Comparison of ENCODE assay signal across 8 cellular contexts in the genomic region with DNA sequence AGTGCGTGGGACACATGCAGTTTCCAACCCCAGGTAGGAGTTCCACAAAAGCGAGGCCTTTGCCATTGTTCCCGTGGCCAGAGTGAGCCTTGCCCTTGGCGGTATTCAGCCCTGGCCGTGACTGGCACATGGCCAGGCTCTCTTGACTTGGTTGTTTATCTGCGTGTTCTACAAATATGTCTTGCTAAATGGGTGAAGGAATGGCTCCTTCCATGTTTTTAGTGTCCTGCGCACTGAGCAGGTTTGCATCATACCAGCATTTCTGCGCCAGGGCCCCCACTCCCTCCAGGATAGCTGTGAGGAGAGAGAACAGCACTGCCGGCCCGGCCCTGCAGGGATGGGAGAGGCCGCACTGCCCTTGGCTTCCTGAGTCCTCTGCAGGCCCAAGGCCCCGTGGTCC. TPM values are rescaled to one million over a fixed set of nuclear protein-coding genes. Genes with fewer than 3 reads are reported as not detected.
DNase-seq lines count a peak whose midpoint lies in the region; ATAC-seq and TF ChIP-seq lines count a peak whose summit lies in the region.

No MANE protein-coding gene starts in this region.

- H3K4me1 Mint-ChIP-seq in HFFc6 (ENCODE audit: low read depth) (peaks cover 11% of the 10 kb centered on the region), immature natural killer cell (peaks cover 0 to 12% of the 10 kb centered on the region in 2 donors)
- peaks cover 28% of the 10 kb centered on the region for H3K4me1 Mint-ChIP-seq in stimulated activated naive CD8-positive, alpha-beta T cell treated with anti-CD3 and anti-CD28 coated beads, Interleukin-15, amount 100 ng/mL, for 72 hours

- H3K9me3 Mint-ChIP-seq in HFFc6: no peaks in the 10 kb centered on the region
- H3K9me3 Mint-ChIP-seq in immature natural killer cell: no peaks in the 10 kb centered on the region
- H3K9me3 Mint-ChIP-seq in stimulated activated naive CD8-positive, alpha-beta T cell treated with anti-CD3 and anti-CD28 coated beads, Interleukin-15, amount 100 ng/mL, for 72 hours: no peaks in the 10 kb centered on the region

- DNase-seq in HFFc6: no peak
- peak; percentile 41 for DNase-seq in astrocyte of the hippocampus (ENCODE audit: low read depth, low spot score)
- no peak for DNase-seq in immature natural killer cell
- no peak for DNase-seq in stimulated activated naive CD8-positive, alpha-beta T cell treated with anti-CD3 and anti-CD28 coated beads, Interleukin-15, amount 100 ng/mL, for 72 hours
- no peak for DNase-seq in stimulated activated CD4-positive, alpha-beta T cell treated with anti-CD3 and anti-CD28 coated beads, Interleukin-4, amount 100 ng/mL, for 4 hours
- no peak for DNase-seq in COR-L47 (lab: John Stamatoyannopoulos, UW)

- H3K4me3 Mint-ChIP-seq in HFFc6 (no peak overlapping the region; the same call in 1 of the 2 replicates), immature natural killer cell (no peak overlapping the region)
- peak overlapping the region in 1 of 2 donors; percentile 31 for H3K4me3 Mint-ChIP-seq in stimulated activated naive CD8-positive, alpha-beta T cell treated with anti-CD3 and anti-CD28 coated beads, Interleukin-15, amount 100 ng/mL, for 72 hours

- H3K27me3 Mint-ChIP-seq in HFFc6 (ENCODE audit: insufficient read depth): peaks cover 33% of the 10 kb centered on the region
- H3K27me3 Mint-ChIP-seq in immature natural killer cell (ENCODE audit: low read depth in 3 of 3): peaks cover 0 to 1% (median 0%) of the 10 kb centered on the region in 3 donors
- H3K27me3 Mint-ChIP-seq in stimulated activated naive CD8-positive, alpha-beta T cell treated with anti-CD3 and anti-CD28 coated beads, Interleukin-15, amount 100 ng/mL, for 72 hours: no peaks in the 10 kb centered on the region

- H3K27ac Mint-ChIP-seq in HFFc6: peak overlapping the region; percentile 69
- peak overlapping the region in 4 of 6 donors; percentile 22 to 57 (median 44) for H3K27ac Mint-ChIP-seq in immature natural killer cell
- peak overlapping the region in 1 of 2 donors; percentile 93 for H3K27ac Mint-ChIP-seq in stimulated activated naive CD8-positive, alpha-beta T cell treated with anti-CD3 and anti-CD28 coated beads, Interleukin-15, amount 100 ng/mL, for 72 hours

- H3K36me3 Mint-ChIP-seq in HFFc6 (ENCODE audit: low read depth) (peaks cover 6% of the 10 kb centered on the region; the same call in 1 of the 2 replicates), immature natural killer cell (peaks cover 4 to 7% (median 4%) of the 10 kb centered on the region in 3 donors)

- peak; percentile 6 for ATAC-seq in stimulated activated naive CD8-positive, alpha-beta T cell treated with anti-CD3 and anti-CD28 coated beads, Interleukin-15, amount 100 ng/mL, for 72 hours
- ATAC-seq in HG02938 (IDR thresholded peaks at IDR 0.05; ENCODE audit: unreplicated experiment): no peak
- no peak for ATAC-seq in HG02973 (IDR thresholded peaks at IDR 0.05; ENCODE audit: unreplicated experiment)

- TF ChIP-seq CTCF in HFFc6 (IDR thresholded peaks at IDR 0.05): no peak

RNA-seq across cellular contexts. Expression of a gene that starts 20.0 kb away (rescaled TPM):
- total RNA-seq in HFFc6 (2021; fragmentation: NEBNext Ultra II Directional; extraction: Animal tissue kit (Norgen Biotek cat#: 25700)): 10 to 100 TPM; 50.9 to 72.1 (median 56.0) TPM
- 10 to 100 TPM in 2 of 3 donors, 1 to 10 TPM in 1; 9.2 to 15.4 (median 15.0) TPM for polyA plus RNA-seq in immature natural killer cell

RNA-seq across cellular contexts. Expression of a gene that starts 36.5 kb away (rescaled TPM):
- total RNA-seq in HFFc6 (2021; fragmentation: NEBNext Ultra II Directional; extraction: Animal tissue kit (Norgen Biotek cat#: 25700)): 1 to 10 TPM; 3.4 to 7.9 (median 4.2) TPM
- not detected for polyA plus RNA-seq in immature natural killer cell

RNA-seq across cellular contexts. Expression of a gene that starts 55.4 kb away (rescaled TPM):
- total RNA-seq in HFFc6 (2021; fragmentation: NEBNext Ultra II Directional; extraction: Animal tissue kit (Norgen Biotek cat#: 25700)): 10 to 100 TPM; 72.3 to 87.4 (median 78.7) TPM
- polyA plus RNA-seq in immature natural killer cell: 100 to 1,000 TPM in 2 of 3 donors, 10 to 100 TPM in 1; 77.1 to 115 (median 111) TPM

RNA-seq across cellular contexts. Expression of a gene that starts 55.8 kb away (rescaled TPM):
- 10 to 100 TPM; 40.0 to 58.4 (median 55.3) TPM for total RNA-seq in HFFc6 (2021; fragmentation: NEBNext Ultra II Directional; extraction: Animal tissue kit (Norgen Biotek cat#: 25700))
- polyA plus RNA-seq in immature natural killer cell: 10 to 100 TPM; 26.4 to 31.0 (median 29.9) TPM
